Comparison of ENCODE assay signal across 22 cellular contexts in the genomic region with DNA sequence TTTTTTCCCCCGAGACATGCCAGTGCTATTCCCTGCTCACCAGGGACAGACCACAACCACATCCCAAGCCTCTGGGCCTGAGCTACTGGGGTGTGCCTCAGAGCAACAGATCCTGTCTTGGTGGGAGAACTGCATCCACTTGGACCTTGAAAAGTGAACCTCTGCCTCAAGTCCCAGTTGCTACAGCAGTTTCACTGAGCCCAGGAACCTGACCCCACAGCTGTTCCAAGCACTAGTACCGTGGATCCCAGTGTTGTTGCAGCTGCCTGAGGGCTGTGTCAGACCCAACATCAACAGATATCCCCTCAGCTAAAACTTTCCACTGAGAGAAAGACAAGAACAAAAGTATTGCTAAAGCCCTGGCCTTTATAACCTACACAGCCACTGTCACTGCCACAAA.
"Had no signal": no experiment of that assay in that cellular context is flagged by ENCODE, and none has a peak within 500 bp of the region (broad histone marks: within the 10 kb centered on the region; RNA-seq: fewer than 3 reads in every experiment).

No MANE protein-coding gene starts in this region.

- H3K4me3 Mint-ChIP-seq: IgD-negative memory B cell had no signal

- H3K9ac ChIP-seq: KMS-11, SK-N-SH had no signal

- H3K36me3 Mint-ChIP-seq: IgD-negative memory B cell had no signal

- H3K27ac ChIP-seq: KMS-11 had no signal

- DNase-seq: Kasumi-1, MV-4-11, NCI-H1048, NCI-H1105, NCI-H1417, NCI-H146, NCI-H1694 treated with DMSO at 0.1 percent for 48 hours, NCI-H1930, NCI-H2081, NCI-H2107, NCI-H2227 treated with DMSO at 0.1 percent for 48 hours, NCI-H524, NCI-H526 treated with DMSO at 0.1 percent for 48 hours, NCI-H748 treated with DMSO at 0.1 percent for 48 hours, Right ventricle myocardium superior, RPMI8226, SIG-M5, SK-N-SH had no signal

- H3K4me1 Mint-ChIP-seq: IgD-negative memory B cell had no signal

- H3K4me3 ChIP-seq: K562 had no signal

- H3K27me3 Mint-ChIP-seq: IgD-negative memory B cell had no signal

- H3K4me2 ChIP-seq: KMS-11, SK-N-SH had no signal

- H3K9me3 ChIP-seq: SK-N-SH had no signal

- ATAC-seq: HepG2, K562 had no signal
